Comparison of ENCODE assay signal across 19 cellular contexts in genomic region chr2:41127351-41127750, GRCh38.
"Had no signal": no experiment of that assay in that cellular context is flagged by ENCODE, and none has a peak within 500 bp of the region (broad histone marks: within the 10 kb centered on the region; RNA-seq: fewer than 3 reads in every experiment).

No MANE protein-coding gene starts in this region.

- H3K9me3 Mint-ChIP-seq: activated CD4-positive, alpha-beta T cell treated with anti-CD3 and anti-CD28 coated beads, Interleukin-2, amount 10 ng/mL, durations not matched to agents 7 days and 5 days; activated naive CD4-positive, alpha-beta T cell treated with anti-CD3 and anti-CD28 coated beads, Interleukin-2, amount 10 ng/mL, durations not matched to agents 7 days and 5 days; activated naive CD8-positive, alpha-beta T cell treated with anti-CD3 and anti-CD28 coated beads, Interleukin-2, amount 50 U/mL, for 24 hours; activated T-cell treated with anti-CD3 and anti-CD28 coated beads, Interleukin-2, amount 50 U/mL, for 4 hours had no signal

- H3K4me3 Mint-ChIP-seq: activated CD4-positive, alpha-beta T cell treated with anti-CD3 and anti-CD28 coated beads, Interleukin-2, amount 10 ng/mL, durations not matched to agents 7 days and 5 days; activated CD8-positive, alpha-beta T cell treated with anti-CD3 and anti-CD28 coated beads, Interleukin-2, amount 10 ng/mL, durations not matched to agents 7 days and 5 days; activated naive CD4-positive, alpha-beta T cell treated with anti-CD3 and anti-CD28 coated beads, Interleukin-2, amount 10 ng/mL, durations not matched to agents 7 days and 5 days; activated naive CD8-positive, alpha-beta T cell treated with anti-CD3 and anti-CD28 coated beads, Interleukin-2, amount 50 U/mL, for 24 hours; activated T-cell treated with anti-CD3 and anti-CD28 coated beads, Interleukin-2, amount 50 U/mL, for 4 hours; effector memory CD8-positive, alpha-beta T cell; naive B cell; neural crest cell had no signal

- H3K27me3 Mint-ChIP-seq: activated CD4-positive, alpha-beta T cell treated with anti-CD3 and anti-CD28 coated beads, Interleukin-2, amount 10 ng/mL, durations not matched to agents 7 days and 5 days; activated naive CD4-positive, alpha-beta T cell treated with anti-CD3 and anti-CD28 coated beads, Interleukin-2, amount 10 ng/mL, durations not matched to agents 7 days and 5 days; activated naive CD8-positive, alpha-beta T cell treated with anti-CD3 and anti-CD28 coated beads, Interleukin-2, amount 50 U/mL, for 24 hours; brain; effector memory CD8-positive, alpha-beta T cell; naive B cell; progenitor cell of endocrine pancreas had no signal

- H3K4me1 Mint-ChIP-seq: activated CD4-positive, alpha-beta T cell treated with anti-CD3 and anti-CD28 coated beads, Interleukin-2, amount 10 ng/mL, durations not matched to agents 7 days and 5 days; activated naive CD4-positive, alpha-beta T cell treated with anti-CD3 and anti-CD28 coated beads, Interleukin-2, amount 10 ng/mL, durations not matched to agents 7 days and 5 days; activated naive CD8-positive, alpha-beta T cell treated with anti-CD3 and anti-CD28 coated beads, Interleukin-2, amount 50 U/mL, for 24 hours; naive B cell; neural crest cell had no signal

- H3K36me3 Mint-ChIP-seq: activated naive CD4-positive, alpha-beta T cell treated with anti-CD3 and anti-CD28 coated beads, Interleukin-2, amount 10 ng/mL, durations not matched to agents 7 days and 5 days; brain; naive B cell had no signal

- H3K27ac Mint-ChIP-seq: activated CD4-positive, alpha-beta T cell treated with anti-CD3 and anti-CD28 coated beads, Interleukin-2, amount 10 ng/mL, durations not matched to agents 7 days and 5 days; activated CD8-positive, alpha-beta T cell treated with anti-CD3 and anti-CD28 coated beads, Interleukin-2, amount 10 ng/mL, durations not matched to agents 7 days and 5 days; activated naive CD4-positive, alpha-beta T cell treated with anti-CD3 and anti-CD28 coated beads, Interleukin-2, amount 10 ng/mL, durations not matched to agents 7 days and 5 days; activated naive CD8-positive, alpha-beta T cell treated with anti-CD3 and anti-CD28 coated beads, Interleukin-2, amount 50 U/mL, for 24 hours; brain; effector memory CD8-positive, alpha-beta T cell; naive B cell; progenitor cell of endocrine pancreas had no signal

- DNase-seq: activated CD4-positive, alpha-beta T cell treated with anti-CD3 and anti-CD28 coated beads, Interleukin-2, amount 10 ng/mL, durations not matched to agents 7 days and 5 days; activated CD8-positive, alpha-beta T cell treated with anti-CD3 and anti-CD28 coated beads, Interleukin-2, amount 10 ng/mL, durations not matched to agents 7 days and 5 days; activated effector memory CD4-positive, alpha-beta T cell treated with Interleukin-2 at 50 U/mL for 16 hours; activated naive CD4-positive, alpha-beta T cell treated with anti-CD3 and anti-CD28 coated beads, Interleukin-2, amount 10 ng/mL, durations not matched to agents 7 days and 5 days; activated naive CD8-positive, alpha-beta T cell treated with anti-CD3 and anti-CD28 coated beads, Interleukin-2, amount 50 U/mL, for 24 hours; activated T-cell treated with anti-CD3 and anti-CD28 coated beads, Interleukin-2, amount 50 U/mL, for 4 hours; anterior cingulate cortex; caudate nucleus; effector memory CD8-positive, alpha-beta T cell; left ventricle myocardium superior; naive B cell; stimulated activated CD4-positive, alpha-beta T cell treated with anti-CD3 and anti-CD28 coated beads, Interleukin-12 subunit alpha, Interleukin-12 subunit beta, amount 100 ng/mL, for 4 hours; stimulated activated CD4-positive, alpha-beta T cell treated with anti-CD3 and anti-CD28 coated beads, Interleukin-1b, Interleukin-23, amount 100 ng/mL, for 48 hours; stimulated activated CD8-positive, alpha-beta memory T cell treated with anti-CD3 and anti-CD28 coated beads, Interleukin-4, amount 100 ng/mL, for 48 hours; stimulated activated naive CD4-positive, alpha-beta T cell; thyroid gland had no signal
